ENCODE assay signal across 13 cellular contexts in the genomic region with DNA sequence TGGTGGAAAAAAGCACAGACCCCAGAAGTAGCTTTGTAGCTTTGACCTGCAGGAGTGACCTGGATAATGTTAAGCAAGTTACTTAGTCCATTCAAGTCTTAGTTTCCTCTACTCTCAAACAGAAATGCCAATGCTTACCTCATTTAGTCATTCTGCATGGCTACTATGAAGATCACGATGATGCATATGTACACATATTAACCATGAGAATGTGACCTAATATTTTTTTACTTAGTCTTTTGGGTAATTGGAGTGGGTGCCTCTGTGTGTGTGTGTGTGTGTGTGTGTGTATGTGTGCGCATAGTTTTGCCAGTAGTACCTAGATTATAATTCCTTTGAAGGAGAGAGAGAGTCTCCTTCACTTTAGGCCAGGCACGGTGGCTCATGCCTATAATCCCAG.
A peak's percentile ranks its signal among the peaks of the same experiment; 100 is the strongest.
DNase-seq lines count a peak whose midpoint lies in the region; ATAC-seq, FAIRE-seq and TF ChIP-seq lines count a peak whose summit lies in the region.
"Had no signal": no experiment of that assay in that cellular context is flagged by ENCODE, and none has a peak within 500 bp of the region (broad histone marks: within the 10 kb centered on the region; RNA-seq: fewer than 3 reads in every experiment).

No MANE protein-coding gene starts in this region.

- H3K27ac ChIP-seq in foreskin keratinocyte: peak overlapping the region; percentile 42
- H3K27ac ChIP-seq: 22Rv1, HL-60 had no signal

- peaks cover 19% of the 10 kb centered on the region for H3K4me1 ChIP-seq in foreskin keratinocyte

- peak; percentile 71 for ATAC-seq in foreskin keratinocyte
- ATAC-seq: T-helper 17 cell had no signal

- DNase-seq in DMS53 (lab: John Stamatoyannopoulos, UW): peak; percentile 23
- DNase-seq in DMS53 treated with DMSO at 0.1 percent for 48 hours (lab: John Stamatoyannopoulos, UW; ENCODE audit: unreplicated experiment): no peak
- DNase-seq in amniotic epithelial cell (ENCODE audit: low read depth): peak; percentile 85
- peak; percentile 71 to 86 for DNase-seq in foreskin keratinocyte
- peak; percentile 16 for DNase-seq in urothelium cell line (ENCODE audit: low spot score)
- DNase-seq in UCSD-AML1 (lab: John Stamatoyannopoulos, UW; ENCODE audit: unreplicated experiment): no peak
- no peak for DNase-seq in NCI-H345 treated with DMSO at 0.1 percent for 48 hours (lab: John Stamatoyannopoulos, UW; ENCODE audit: unreplicated experiment)
- no peak for DNase-seq in NCI-H2196 (lab: John Stamatoyannopoulos, UW; ENCODE audit: unreplicated experiment)
- DNase-seq: activated CD4-positive, alpha-beta T cell treated with anti-CD3 and anti-CD28 coated beads, Interleukin-2, amount 10 ng/mL, durations not matched to agents 24 days and 14 days; NCI-H2107; T-helper 17 cell had no signal

- FAIRE-seq in urothelium cell line (lab: Jason Lieb, UNC): peak; percentile 84

- TF ChIP-seq CTCF in foreskin keratinocyte (conservative IDR thresholded peaks at IDR 0.05): no peak

- H3K27me3 ChIP-seq in foreskin keratinocyte: no peaks in the 10 kb centered on the region

Comparison
In these comparisons a context has a peak if more than half of its experiments do, and no peak if none do; other contexts are left out.
1. DNase-seq: peak in DMS53 (single experiment), amniotic epithelial cell (single experiment), foreskin keratinocyte (2 of 2) and urothelium cell line (single experiment); none in DMS53 treated with DMSO at 0.1 percent for 48 hours (single experiment), UCSD-AML1 (single experiment), NCI-H345 treated with DMSO at 0.1 percent for 48 hours (single experiment) and NCI-H2196 (single experiment).